ENCODE assay signal across 9 cellular contexts in the genomic region with DNA sequence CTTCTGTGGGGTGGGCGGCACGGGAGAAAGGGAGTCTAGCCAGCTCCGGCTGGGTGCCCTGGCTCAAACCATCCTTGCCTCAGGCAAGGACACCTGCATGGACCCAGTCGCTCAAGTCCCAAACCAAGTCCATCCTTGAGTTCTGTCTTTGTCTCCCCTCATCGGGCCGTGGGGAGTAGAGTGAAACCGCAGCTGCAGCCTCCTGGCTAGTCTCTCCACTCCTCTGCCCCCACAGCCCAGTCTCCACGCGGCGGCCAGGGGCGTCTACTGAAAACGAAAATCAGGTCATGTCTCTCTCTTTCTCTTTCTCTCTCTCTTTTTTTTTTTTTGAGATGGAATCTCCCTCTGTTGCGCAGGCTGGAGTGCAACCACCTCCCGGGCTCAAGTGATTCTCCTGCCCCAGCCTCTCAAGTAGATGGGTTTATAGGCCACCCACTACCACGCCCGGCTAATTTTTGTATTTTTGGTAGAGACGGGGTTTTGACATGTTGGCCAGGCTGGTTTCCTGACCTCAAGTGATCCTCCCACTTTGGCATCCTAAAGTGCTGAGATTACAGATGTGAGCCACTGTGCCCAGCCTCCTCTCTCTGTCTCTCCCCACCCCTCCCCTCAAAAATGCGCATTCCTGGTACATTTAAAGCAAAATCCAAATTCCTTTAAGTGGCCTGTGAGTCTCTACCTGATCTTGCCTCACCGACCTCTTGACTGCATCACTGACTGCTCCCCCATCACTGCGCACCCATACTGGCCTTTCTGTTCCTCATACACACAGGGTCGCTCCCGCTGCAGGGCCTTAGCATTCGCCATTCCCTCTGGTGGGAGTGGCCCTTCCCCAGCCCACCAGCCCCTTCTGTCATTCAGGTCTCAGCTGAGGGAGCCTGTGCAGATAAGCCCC.
DNase-seq lines count a peak whose midpoint lies in the region; ATAC-seq lines count a peak whose summit lies in the region.
"Had no signal": no experiment of that assay in that cellular context is flagged by ENCODE, and none has a peak within 500 bp of the region (broad histone marks: within the 10 kb centered on the region; RNA-seq: fewer than 3 reads in every experiment).

No MANE protein-coding gene starts in this region.

- peaks cover 32 to 35% of the 10 kb centered on the region in 2 donors for H3K27me3 Mint-ChIP-seq in effector memory CD8-positive, alpha-beta T cell

- H3K36me3 Mint-ChIP-seq in effector memory CD8-positive, alpha-beta T cell (ENCODE audit: insufficient read depth) = peaks cover 6% of the 10 kb centered on the region

- peaks cover 0 to 3% of the 10 kb centered on the region in 2 donors for H3K9me3 Mint-ChIP-seq in effector memory CD8-positive, alpha-beta T cell

- H3K4me3 Mint-ChIP-seq in effector memory CD8-positive, alpha-beta T cell = peak overlapping the region; percentile 79 to 82

- H3K27ac Mint-ChIP-seq in effector memory CD8-positive, alpha-beta T cell = peak overlapping the region; percentile 12 to 89

- H3K4me1 Mint-ChIP-seq in effector memory CD8-positive, alpha-beta T cell (ENCODE audit: low read depth in 2 of 2) = peaks cover 23 to 24% of the 10 kb centered on the region in 2 donors

- DNase-seq in stimulated activated CD4-positive, alpha-beta T cell treated with anti-CD3 and anti-CD28 coated beads, Interleukin-15, amount 100 ng/mL, for 24 hours = peak; percentile 13
- no peak for DNase-seq in stimulated activated CD4-positive, alpha-beta T cell treated with anti-CD3 and anti-CD28 coated beads, Interleukin-4, amount 100 ng/mL, for 4 hours
- peak in 2 of 3 experiments; percentile 17 to 18 for DNase-seq in effector memory CD8-positive, alpha-beta T cell
- DNase-seq in KG1 (lab: John Stamatoyannopoulos, UW) (no peak), COLO668 (lab: John Stamatoyannopoulos, UW; ENCODE audit: unreplicated experiment) (no peak), HPDE6-E6E7 (ENCODE audit: extremely low spot score) (no peak), NCI-H2081 treated with DMSO at 0.1 percent for 48 hours (lab: John Stamatoyannopoulos, UW) (no peak)
- DNase-seq: WERI-Rb-1 had no signal

- ATAC-seq in HG03280 (IDR thresholded peaks at IDR 0.05; ENCODE audit: unreplicated experiment) = peak; percentile 39
- peak; percentile 73 for ATAC-seq in effector memory CD8-positive, alpha-beta T cell (replicated peaks)

Comparison
In these comparisons a context has a peak if more than half of its experiments do, and no peak if none do; other contexts are left out.
1. DNase-seq: peak in stimulated activated CD4-positive, alpha-beta T cell treated with anti-CD3 and anti-CD28 coated beads, Interleukin-15, amount 100 ng/mL, for 24 hours (single experiment) and effector memory CD8-positive, alpha-beta T cell (2 of 3); none in stimulated activated CD4-positive, alpha-beta T cell treated with anti-CD3 and anti-CD28 coated beads, Interleukin-4, amount 100 ng/mL, for 4 hours (0 of 2), KG1 (single experiment), COLO668 (single experiment), HPDE6-E6E7 (single experiment) and NCI-H2081 treated with DMSO at 0.1 percent for 48 hours (single experiment).